34 cellular contexts compared by ENCODE assay signal in genomic region chr4:132527817-132528216, GRCh38.
"Had no signal": no experiment of that assay in that cellular context is flagged by ENCODE, and none has a peak within 500 bp of the region (broad histone marks: within the 10 kb centered on the region; RNA-seq: fewer than 3 reads in every experiment).

No MANE protein-coding gene starts in this region.

- H2AFZ ChIP-seq: PC-9 had no signal

- DNase-seq: activated CD4-positive, alpha-beta T cell treated with anti-CD3 and anti-CD28 coated beads for 1 hour; activated CD4-positive, alpha-beta T cell treated with anti-CD3 and anti-CD28 coated beads, Interleukin-2, amount 10 ng/mL, durations not matched to agents 24 days and 14 days; activated CD4-positive, alpha-beta T cell treated with anti-CD3 and anti-CD28 coated beads, Interleukin-2, amount 50 U/mL, for 4 hours; activated CD4-positive, CD25-positive, alpha-beta regulatory T cell; activated CD8-positive, alpha-beta T cell treated with anti-CD3 and anti-CD28 coated beads for 36 hours; activated gamma-delta T cell treated with Interleukin-2 at 50 U/mL for 16 hours; activated naive CD4-positive, alpha-beta T cell treated with anti-CD3 and anti-CD28 coated beads for 36 hours; activated T-cell treated with anti-CD3 and anti-CD28 coated beads, Interleukin-2, amount 50 U/mL, for 4 hours; anterior cingulate cortex; caudate nucleus; cerebellar nuclear complex; MM.1S; MV-4-11; NCI-H1092; NCI-H1436 treated with DMSO at 0.1 percent for 48 hours; NCI-H1694 treated with DMSO at 0.1 percent for 48 hours; NCI-H2029 treated with DMSO at 0.1 percent for 48 hours; NCI-H2107; NCI-H2171; NCI-H524; NCI-H69; PC-9; SIG-M5; SW 1271; T-helper 1 cell; T-helper 2 cell; T-helper 9 cell had no signal

- H3K4me2 ChIP-seq: KMS-11, PC-9 had no signal

- ATAC-seq: activated CD8-positive, alpha-beta T cell treated with anti-CD3 and anti-CD28 coated beads for 36 hours; activated naive CD4-positive, alpha-beta T cell treated with anti-CD3 and anti-CD28 coated beads, Interleukin-2, amount 50 U/mL, for 72 hours; activated T-cell treated with anti-CD3 and anti-CD28 coated beads, Interleukin-2, amount 50 U/mL, for 4 hours; Right ventricle myocardium inferior had no signal

- H3K27ac ChIP-seq: KMS-11, PC-9, RWPE1, VCaP had no signal

- H3K9ac ChIP-seq: KMS-11 had no signal

- H3K4me3 ChIP-seq: PC-9 had no signal

- FAIRE-seq: bronchial epithelial cell, RCC 7860 had no signal
